ENCODE assay signal across 11 cellular contexts in genomic region chr16:1530883-1531637, GRCh38. TPM values are rescaled to one million over a fixed set of nuclear protein-coding genes. Genes with fewer than 3 reads are reported as not detected.
A peak's percentile ranks its signal among the peaks of the same experiment; 100 is the strongest.
DNase-seq lines count a peak whose midpoint lies in the region; ATAC-seq, FAIRE-seq and TF ChIP-seq lines count a peak whose summit lies in the region.
"Had no signal": no experiment of that assay in that cellular context is flagged by ENCODE, and none has a peak within 500 bp of the region (broad histone marks: within the 10 kb centered on the region; RNA-seq: fewer than 3 reads in every experiment).

No MANE protein-coding gene starts in this region.

- no peaks in the 10 kb centered on the region for H3K27me3 Mint-ChIP-seq in naive thymus-derived CD8-positive, alpha-beta T cell

- WGBS in urinary bladder, result 39% methylated on average over 35 of the region's 35 CpGs

- no peak for TF ChIP-seq CTCF in fibroblast of the aortic adventitia (IDR thresholded peaks at IDR 0.05; ENCODE audit: insufficient read depth, low read length)

- H3K9me3 Mint-ChIP-seq in naive thymus-derived CD8-positive, alpha-beta T cell, result no peaks in the 10 kb centered on the region

- DNase-seq in adipocyte (ENCODE audit: low read depth) (peak; percentile 94), fibroblast of the aortic adventitia (ENCODE audit: low read depth) (peak; percentile 94), iPS-NIHi11 (ENCODE audit: low spot score) (no peak), H54 (ENCODE audit: insufficient read length, low spot score) (no peak), mesenteric fat pad (ENCODE audit: low spot score) (no peak)
- peak in 1 of 10 donors; percentile 38 for DNase-seq in naive thymus-derived CD8-positive, alpha-beta T cell
- DNase-seq: foreskin melanocyte, MV-4-11, posterior cingulate gyrus had no signal

- H3K36me3 Mint-ChIP-seq in naive thymus-derived CD8-positive, alpha-beta T cell, result peaks cover 9 to 15% (median 11%) of the 10 kb centered on the region in 3 donors

- TF ChIP-seq POLR2A in H54 (IDR thresholded peaks at IDR 0.05; ENCODE audit: low read depth, low read length), result no peak

- ATAC-seq in naive thymus-derived CD8-positive, alpha-beta T cell, result no peak

- no peak for FAIRE-seq in H54 (lab: Jason Lieb, UNC)

- peak overlapping the region; percentile 95 for H3K27ac ChIP-seq in urinary bladder (ENCODE audit: low read depth)

- H3K4me3 ChIP-seq in adipocyte (ENCODE audit: low read length) (peak overlapping the region; percentile 44), fibroblast of the aortic adventitia (ENCODE audit: low read depth, low read length) (no peak overlapping the region), urinary bladder (ENCODE audit: low read depth, low read length) (no peak overlapping the region)

- H3K4me1 ChIP-seq in adipocyte (ENCODE audit: control insufficient read depth, insufficient read depth, low read length) (peaks cover 50% of the 10 kb centered on the region), urinary bladder (ENCODE audit: insufficient read depth) (peaks cover 3% of the 10 kb centered on the region)

- H3K9ac ChIP-seq in adipocyte (ENCODE audit: low read length), result peak overlapping the region; percentile 73

- H3K36me3 ChIP-seq in adipocyte (ENCODE audit: control insufficient read depth, insufficient read depth, low read length, severe bottlenecking) (no peaks in the 10 kb centered on the region), urinary bladder (ENCODE audit: insufficient read depth) (no peaks in the 10 kb centered on the region)

- H3K9me3 ChIP-seq in adipocyte (ENCODE audit: control insufficient read depth, low read length), result no peaks in the 10 kb centered on the region

- H3K4me1 Mint-ChIP-seq in naive thymus-derived CD8-positive, alpha-beta T cell, result peaks cover 15 to 50% (median 42%) of the 10 kb centered on the region in 4 donors

- H3K4me3 Mint-ChIP-seq in naive thymus-derived CD8-positive, alpha-beta T cell, result peak overlapping the region in 3 of 10 donors; percentile 4 to 38 (median 13)

- POLR2A ChIA-PET in naive thymus-derived CD8-positive, alpha-beta T cell (lab: Charles Lee), result interaction anchor here (9.3 kb wide), 1 partner anchor 15 kb away, joined by 135 read pairs; no protein-coding TSS in a partner anchor

- peak overlapping the region in 9 of 10 donors; percentile 24 to 91 (median 70) for H3K27ac Mint-ChIP-seq in naive thymus-derived CD8-positive, alpha-beta T cell

- no peaks in the 10 kb centered on the region for H3K27me3 ChIP-seq in adipocyte (replicated peaks; ENCODE audit: control insufficient read depth, insufficient read depth, low read length)

RNA-seq across cellular contexts. Expression of gene TMEM204, which starts 2.4 kb away (rescaled TPM):
- total RNA-seq in fibroblast of the aortic adventitia (ENCODE audit: low replicate concordance) (5.0 and 22.1 TPM in 2 replicates), urinary bladder (10.0 TPM), mesenteric fat pad (37.2 TPM)
- total RNA-seq in naive thymus-derived CD8-positive, alpha-beta T cell, result 100 to 1,000 TPM; 186 to 196 TPM
- polyA plus RNA-seq in naive thymus-derived CD8-positive, alpha-beta T cell, result 100 to 1,000 TPM in 2 of 3 donors, 10 to 100 TPM in 1; 95.9 to 135 (median 125) TPM
- polyA plus RNA-seq in urinary bladder, result 66.0 TPM
- total RNA-seq: OCI-LY7 had no signal

RNA-seq across cellular contexts. Expression of gene TELO2, which starts 37.9 kb away (rescaled TPM):
- total RNA-seq in fibroblast of the aortic adventitia (ENCODE audit: low replicate concordance) (23.5 and 29.1 TPM in 2 replicates), urinary bladder (10.6 TPM), mesenteric fat pad (25.7 TPM)
- total RNA-seq in naive thymus-derived CD8-positive, alpha-beta T cell, result 10 to 100 TPM; 42.6 to 51.5 TPM
- polyA plus RNA-seq in naive thymus-derived CD8-positive, alpha-beta T cell, result 10 to 100 TPM in 2 of 3 donors, 1 to 10 TPM in 1; 9.8 to 18.1 (median 14.9) TPM
- polyA plus RNA-seq in urinary bladder, result 39.7 TPM

RNA-seq across cellular contexts. Expression of gene PTX4, which starts 42.3 kb away (rescaled TPM):
- not detected in 2 replicates for total RNA-seq in fibroblast of the aortic adventitia (ENCODE audit: low replicate concordance)
- not detected for total RNA-seq in naive thymus-derived CD8-positive, alpha-beta T cell
- polyA plus RNA-seq in naive thymus-derived CD8-positive, alpha-beta T cell, result not detected
- not detected for total RNA-seq in urinary bladder
- 0.10 TPM for polyA plus RNA-seq in urinary bladder
- 0.35 TPM for total RNA-seq in mesenteric fat pad
- total RNA-seq: OCI-LY7 had no signal

RNA-seq across cellular contexts. Expression of gene CLCN7, which starts 56.2 kb away (rescaled TPM):
- total RNA-seq in fibroblast of the aortic adventitia (ENCODE audit: low replicate concordance) (64.8 and 432 TPM in 2 replicates), urinary bladder (19.6 TPM), mesenteric fat pad (80.8 TPM)
- 100 to 1,000 TPM; 112 to 116 TPM for total RNA-seq in naive thymus-derived CD8-positive, alpha-beta T cell
- 10 to 100 TPM; 18.7 to 34.7 (median 24.2) TPM for polyA plus RNA-seq in naive thymus-derived CD8-positive, alpha-beta T cell
- polyA plus RNA-seq in urinary bladder, result 64.0 TPM

Comparison
In these comparisons a context has a peak if more than half of its experiments do, and no peak if none do; other contexts are left out.
1. DNase-seq: peak in adipocyte (single experiment) and fibroblast of the aortic adventitia (single experiment); none in iPS-NIHi11 (single experiment), H54 (single experiment) and mesenteric fat pad (single experiment).